27 cellular contexts compared by ENCODE assay signal in the genomic region with DNA sequence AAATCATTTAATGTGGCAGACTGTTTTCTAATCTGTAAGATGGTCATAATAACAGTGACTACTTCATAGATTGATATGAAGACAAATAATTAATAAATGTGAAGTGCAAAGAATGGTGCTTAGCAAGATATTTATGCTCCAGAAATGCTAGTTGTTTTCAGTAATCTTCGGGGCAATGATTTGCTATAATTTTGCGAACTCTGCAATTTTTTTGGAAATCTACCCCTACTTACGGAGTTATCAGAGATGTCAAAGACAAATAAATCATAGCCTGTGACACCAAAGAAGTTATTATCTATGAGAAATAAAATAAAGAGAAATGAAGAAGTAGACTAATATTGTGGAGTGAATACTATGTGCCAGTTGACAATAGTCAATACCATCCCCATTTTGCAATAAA.
"Had no signal": no experiment of that assay in that cellular context is flagged by ENCODE, and none has a peak within 500 bp of the region (broad histone marks: within the 10 kb centered on the region; RNA-seq: fewer than 3 reads in every experiment).

No MANE protein-coding gene starts in this region.

- H3K9me3 ChIP-seq: testis, thoracic aorta, thyroid gland, transverse colon, upper lobe of right lung, uterus, vagina had no signal

- H3K27me3 ChIP-seq: stomach, suprapubic skin, testis, thyroid gland, tibial artery, tibial nerve, transverse colon, upper lobe of left lung, upper lobe of right lung, uterus, vagina had no signal

- H3K4me3 ChIP-seq: stomach, suprapubic skin, testis, thoracic aorta, thyroid gland, tibial artery, tibial nerve, transverse colon, upper lobe of left lung, upper lobe of right lung, uterus, vagina had no signal

- DNase-seq: stimulated activated CD4-positive, alpha-beta T cell treated with anti-CD3 and anti-CD28 coated beads, Interleukin-2, amount 100 ng/mL, for 48 hours; stimulated activated CD4-positive, alpha-beta T cell treated with anti-CD3 and anti-CD28 coated beads, Interleukin-4, amount 100 ng/mL, for 1 hour; stimulated activated CD4-positive, alpha-beta T cell treated with anti-CD3 and anti-CD28 coated beads, Interleukin-4, amount 100 ng/mL, for 24 hours; stimulated activated CD4-positive, alpha-beta T cell treated with anti-CD3 and anti-CD28 coated beads, Interleukin-4, amount 100 ng/mL, for 4 hours; stimulated activated CD8-positive, alpha-beta memory T cell treated with anti-CD3 and anti-CD28 coated beads, Interleukin-4, amount 100 ng/mL, for 48 hours; stimulated activated naive B cell treated with anti-CD40 and anti-IgM and Interleukin-4, amounts not matched to agents 10 μg/mL and 1 μg/mL and 100 μg/mL, for 72 hours; stimulated activated naive CD4-positive, alpha-beta T cell; stimulated activated naive CD4-positive, alpha-beta T cell treated with Interleukin-2 at 50 U/mL for 16 hours; stimulated activated naive CD8-positive, alpha-beta T cell treated with anti-CD3 and anti-CD28 coated beads, Interleukin-15, amount 100 ng/mL, for 72 hours; stimulated activated naive CD8-positive, alpha-beta T cell treated with anti-CD3 and anti-CD28 coated beads, Interleukin-15, Interleukin-2, amounts not matched to agents 100 U/mL and 50 U/mL, for 24 hours; stomach; substantia nigra; testis; thyroid gland; tibial artery; transverse colon; trophoblast cell; upper lobe of left lung; upper lobe of right lung; uterus had no signal

- H3K27ac ChIP-seq: stomach, suprapubic skin, testis, thoracic aorta, thyroid gland, tibial artery, tibial nerve, transverse colon, upper lobe of left lung, upper lobe of right lung, uterus, vagina had no signal

- FAIRE-seq: urothelium cell line had no signal

- H3K36me3 ChIP-seq: stomach, suprapubic skin, thoracic aorta, thyroid gland, tibial artery, tibial nerve, transverse colon, upper lobe of left lung, upper lobe of right lung, uterus, vagina had no signal

- ATAC-seq: stimulated activated effector memory CD8-positive, alpha-beta T cell treated with anti-CD3 and anti-CD28 coated beads, Interleukin-12 subunit alpha, Interleukin-12 subunit beta, amount 100 ng/mL, for 72 hours; stimulated activated memory B cell treated with anti-CD40 and anti-IgM and Interleukin-4, amounts not matched to agents 10 μg/mL and 1 μg/mL and 100 μg/mL, for 72 hours; stimulated activated naive B cell treated with anti-CD40 and anti-IgM and Interleukin-4, amounts not matched to agents 10 μg/mL and 1 μg/mL and 100 μg/mL, for 72 hours; stimulated activated naive CD8-positive, alpha-beta T cell treated with anti-CD3 and anti-CD28 coated beads, Interleukin-15, amount 100 ng/mL, for 72 hours; stimulated activated naive CD8-positive, alpha-beta T cell treated with anti-CD3 and anti-CD28 coated beads, Interleukin-15, Interleukin-2, amounts not matched to agents 100 U/mL and 50 U/mL, for 24 hours; upper lobe of right lung had no signal

- H3K4me1 ChIP-seq: stomach, suprapubic skin, testis, thyroid gland, tibial artery, tibial nerve, transverse colon, upper lobe of left lung, upper lobe of right lung, uterus, vagina had no signal
